ENCODE assay signal across 8 cellular contexts in genomic region chr17:81684442-81684911, GRCh38. TPM values are rescaled to one million over a fixed set of nuclear protein-coding genes. Genes with fewer than 3 reads are reported as not detected.
DNase-seq lines count a peak whose midpoint lies in the region; ATAC-seq and TF ChIP-seq lines count a peak whose summit lies in the region.

No MANE protein-coding gene starts in this region.

- TF ChIP-seq CTCF in right atrium auricular region (IDR thresholded peaks at IDR 0.05) = no peak

- H3K27ac Mint-ChIP-seq in activated naive CD4-positive, alpha-beta T cell treated with anti-CD3 and anti-CD28 coated beads, Interleukin-2, amount 50 U/mL, for 24 hours = peak overlapping the region; percentile 76
- H3K27ac Mint-ChIP-seq in activated CD4-positive, alpha-beta memory T cell treated with anti-CD3 and anti-CD28 coated beads, Interleukin-2, amount 10 ng/mL, durations not matched to agents 7 days and 5 days = peak overlapping the region; percentile 77
- H3K27ac Mint-ChIP-seq in stimulated activated memory B cell treated with anti-CD40 and anti-IgM and Interleukin-4, amounts not matched to agents 10 μg/mL and 1 μg/mL and 100 μg/mL, for 72 hours = peak overlapping the region; percentile 80

- H3K4me3 Mint-ChIP-seq in activated naive CD4-positive, alpha-beta T cell treated with anti-CD3 and anti-CD28 coated beads, Interleukin-2, amount 50 U/mL, for 24 hours = peak overlapping the region; percentile 92
- peak overlapping the region; percentile 75 for H3K4me3 Mint-ChIP-seq in activated CD4-positive, alpha-beta memory T cell treated with anti-CD3 and anti-CD28 coated beads, Interleukin-2, amount 10 ng/mL, durations not matched to agents 7 days and 5 days
- peak overlapping the region; percentile 86 for H3K4me3 Mint-ChIP-seq in stimulated activated memory B cell treated with anti-CD40 and anti-IgM and Interleukin-4, amounts not matched to agents 10 μg/mL and 1 μg/mL and 100 μg/mL, for 72 hours

- no peaks in the 10 kb centered on the region for H3K27me3 Mint-ChIP-seq in activated naive CD4-positive, alpha-beta T cell treated with anti-CD3 and anti-CD28 coated beads, Interleukin-2, amount 50 U/mL, for 24 hours
- H3K27me3 Mint-ChIP-seq in activated CD4-positive, alpha-beta memory T cell treated with anti-CD3 and anti-CD28 coated beads, Interleukin-2, amount 10 ng/mL, durations not matched to agents 7 days and 5 days = no peaks in the 10 kb centered on the region
- no peaks in the 10 kb centered on the region for H3K27me3 Mint-ChIP-seq in stimulated activated memory B cell treated with anti-CD40 and anti-IgM and Interleukin-4, amounts not matched to agents 10 μg/mL and 1 μg/mL and 100 μg/mL, for 72 hours

- H3K4me3 ChIP-seq in right atrium auricular region = peak overlapping the region; percentile 97 to 98

- no peak for ATAC-seq in stimulated activated memory B cell treated with anti-CD40 and anti-IgM and Interleukin-4, amounts not matched to agents 10 μg/mL and 1 μg/mL and 100 μg/mL, for 72 hours
- ATAC-seq in GM21737 (IDR thresholded peaks at IDR 0.05; ENCODE audit: unreplicated experiment) = no peak

- H3K27ac ChIP-seq in right atrium auricular region = peak overlapping the region; percentile 75 to 77

- H3K4me1 ChIP-seq in right atrium auricular region = peaks cover 0 to 39% of the 10 kb centered on the region in 2 donors

- POLR2A ChIA-PET in activated CD4-positive, alpha-beta memory T cell treated with anti-CD3 and anti-CD28 coated beads, Interleukin-2, amount 10 ng/mL, durations not matched to agents 7 days and 5 days (lab: Charles Lee) = interaction anchor here (0.7 to 4.7 kb wide), 15 partner anchors 9 to 186 kb away, joined by 3 to 111 read pairs (median 8); partner anchors contain the start of genes ARHGDIA, CCDC137, MCRIP1 and MRPL12

- no peaks in the 10 kb centered on the region for H3K9me3 ChIP-seq in right atrium auricular region

- no peak for DNase-seq in activated naive CD4-positive, alpha-beta T cell (lab: John Stamatoyannopoulos, UW)
- peak; percentile 34 for DNase-seq in activated CD4-positive, alpha-beta memory T cell treated with anti-CD3 and anti-CD28 coated beads, Interleukin-2, amount 10 ng/mL, durations not matched to agents 7 days and 5 days
- DNase-seq in right atrium auricular region (ENCODE audit: low spot score) (peak; percentile 74), HuH-7 (ENCODE audit: low spot score) (no peak), NCI-H1694 treated with DMSO at 0.1 percent for 48 hours (lab: John Stamatoyannopoulos, UW) (no peak)

- H3K36me3 ChIP-seq in right atrium auricular region = peaks cover 42% of the 10 kb centered on the region

- CTCF ChIA-PET in activated CD4-positive, alpha-beta memory T cell treated with anti-CD3 and anti-CD28 coated beads, Interleukin-2, amount 10 ng/mL, durations not matched to agents 7 days and 5 days (lab: Charles Lee) = interaction anchor here (1.2 to 4.2 kb wide), 6 partner anchors 9 to 335 kb away, joined by 3 to 42 read pairs (median 6); partner anchors contain the start of gene MRPL12

- H3K9me3 Mint-ChIP-seq in activated naive CD4-positive, alpha-beta T cell treated with anti-CD3 and anti-CD28 coated beads, Interleukin-2, amount 50 U/mL, for 24 hours = no peaks in the 10 kb centered on the region
- H3K9me3 Mint-ChIP-seq in activated CD4-positive, alpha-beta memory T cell treated with anti-CD3 and anti-CD28 coated beads, Interleukin-2, amount 10 ng/mL, durations not matched to agents 7 days and 5 days = no peaks in the 10 kb centered on the region
- no peaks in the 10 kb centered on the region for H3K9me3 Mint-ChIP-seq in stimulated activated memory B cell treated with anti-CD40 and anti-IgM and Interleukin-4, amounts not matched to agents 10 μg/mL and 1 μg/mL and 100 μg/mL, for 72 hours

- H3K36me3 Mint-ChIP-seq in activated naive CD4-positive, alpha-beta T cell treated with anti-CD3 and anti-CD28 coated beads, Interleukin-2, amount 50 U/mL, for 24 hours = peaks cover 7% of the 10 kb centered on the region
- H3K36me3 Mint-ChIP-seq in activated CD4-positive, alpha-beta memory T cell treated with anti-CD3 and anti-CD28 coated beads, Interleukin-2, amount 10 ng/mL, durations not matched to agents 7 days and 5 days (ENCODE audit: low read depth) = peaks cover 40% of the 10 kb centered on the region
- H3K36me3 Mint-ChIP-seq in stimulated activated memory B cell treated with anti-CD40 and anti-IgM and Interleukin-4, amounts not matched to agents 10 μg/mL and 1 μg/mL and 100 μg/mL, for 72 hours = peaks cover 30% of the 10 kb centered on the region

- no peaks in the 10 kb centered on the region for H3K27me3 ChIP-seq in right atrium auricular region

- H3K4me1 Mint-ChIP-seq in activated naive CD4-positive, alpha-beta T cell treated with anti-CD3 and anti-CD28 coated beads, Interleukin-2, amount 50 U/mL, for 24 hours = peaks cover 42% of the 10 kb centered on the region
- peaks cover 42% of the 10 kb centered on the region for H3K4me1 Mint-ChIP-seq in activated CD4-positive, alpha-beta memory T cell treated with anti-CD3 and anti-CD28 coated beads, Interleukin-2, amount 10 ng/mL, durations not matched to agents 7 days and 5 days
- peaks cover 58% of the 10 kb centered on the region for H3K4me1 Mint-ChIP-seq in stimulated activated memory B cell treated with anti-CD40 and anti-IgM and Interleukin-4, amounts not matched to agents 10 μg/mL and 1 μg/mL and 100 μg/mL, for 72 hours

RNA-seq across cellular contexts. Expression of gene HGS, which starts 0.7 kb away (rescaled TPM):
- 100 to 1,000 TPM; 122 to 130 TPM for total RNA-seq in activated CD4-positive, alpha-beta memory T cell treated with anti-CD3 and anti-CD28 coated beads, Interleukin-2, amount 10 ng/mL, durations not matched to agents 7 days and 5 days
- total RNA-seq in right atrium auricular region = 10 to 100 TPM; 33.7 to 59.5 TPM

RNA-seq across cellular contexts. Expression of gene ARL16, which starts 0.9 kb away (rescaled TPM):
- 10 to 100 TPM; 17.5 to 17.8 TPM for total RNA-seq in activated CD4-positive, alpha-beta memory T cell treated with anti-CD3 and anti-CD28 coated beads, Interleukin-2, amount 10 ng/mL, durations not matched to agents 7 days and 5 days
- total RNA-seq in right atrium auricular region = 10 to 100 TPM; 20.3 to 22.2 TPM

RNA-seq across cellular contexts. Expression of gene CCDC137, which starts 17.9 kb away (rescaled TPM):
- 10 to 100 TPM; 28.8 to 33.3 TPM for total RNA-seq in activated CD4-positive, alpha-beta memory T cell treated with anti-CD3 and anti-CD28 coated beads, Interleukin-2, amount 10 ng/mL, durations not matched to agents 7 days and 5 days
- 1 to 10 TPM; 3.8 to 5.1 TPM for total RNA-seq in right atrium auricular region

RNA-seq across cellular contexts. Expression of gene OXLD1, which starts 18.1 kb away (rescaled TPM):
- total RNA-seq in activated CD4-positive, alpha-beta memory T cell treated with anti-CD3 and anti-CD28 coated beads, Interleukin-2, amount 10 ng/mL, durations not matched to agents 7 days and 5 days = 10 to 100 TPM; 59.3 TPM
- total RNA-seq in right atrium auricular region = 10 to 100 TPM; 19.3 to 19.6 TPM

RNA-seq across cellular contexts. Expression of gene MRPL12, which starts 18.7 kb away (rescaled TPM):
- 10 to 100 TPM; 57.2 to 59.6 TPM for total RNA-seq in activated CD4-positive, alpha-beta memory T cell treated with anti-CD3 and anti-CD28 coated beads, Interleukin-2, amount 10 ng/mL, durations not matched to agents 7 days and 5 days
- 100 to 1,000 TPM in 1 of 2 donors, 10 to 100 TPM in 1; 87.9 to 127 TPM for total RNA-seq in right atrium auricular region

Comparison
In these comparisons a context has a peak if more than half of its experiments do, and no peak if none do; other contexts are left out.
1. DNase-seq: peak in activated CD4-positive, alpha-beta memory T cell treated with anti-CD3 and anti-CD28 coated beads, Interleukin-2, amount 10 ng/mL, durations not matched to agents 7 days and 5 days (single experiment) and right atrium auricular region (single experiment); none in activated naive CD4-positive, alpha-beta T cell (0 of 4), HuH-7 (single experiment) and NCI-H1694 treated with DMSO at 0.1 percent for 48 hours (single experiment).
2. RNA of gene CCDC137, which starts 17.9 kb away (total RNA-seq): 28.8 to 33.3 TPM in activated CD4-positive, alpha-beta memory T cell treated with anti-CD3 and anti-CD28 coated beads, Interleukin-2, amount 10 ng/mL, durations not matched to agents 7 days and 5 days; 3.8 to 5.1 TPM in right atrium auricular region; every median in the first group is over 4 times any median in the second.
3. Peak in every context shown above with its lines, with median percentiles within 50 percentile points of each other: H3K27ac Mint-ChIP-seq and H3K4me3 Mint-ChIP-seq.